In the genomic region with DNA sequence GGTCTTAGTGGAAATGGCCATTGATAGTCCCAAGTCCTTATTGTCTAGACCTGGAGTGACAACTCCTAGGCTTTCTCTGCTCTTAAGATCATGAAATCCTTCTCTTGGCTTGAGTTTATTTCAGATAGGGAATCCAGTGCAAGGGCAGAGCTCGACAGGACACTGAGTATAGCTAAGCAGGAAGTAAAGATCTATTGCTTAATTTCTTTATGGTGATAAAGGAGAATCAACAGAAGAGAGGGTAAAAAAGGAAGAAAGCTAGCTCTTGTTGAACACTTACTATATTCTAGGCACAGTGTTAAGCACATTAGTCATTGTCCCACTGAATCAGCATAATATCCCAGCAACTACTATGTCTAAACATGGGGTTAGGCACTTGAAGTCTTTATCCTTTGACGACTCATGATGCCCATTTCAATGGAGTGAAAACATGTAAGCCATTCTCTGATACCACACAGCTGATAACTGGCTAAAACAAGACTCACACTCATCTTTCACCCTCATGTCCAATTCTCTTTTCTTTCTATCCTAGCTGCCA, we compare ENCODE assay signal across 14 cellular contexts.
DNase-seq lines count a peak whose midpoint lies in the region; TF ChIP-seq lines count a peak whose summit lies in the region.
"Had no signal": no experiment of that assay in that cellular context is flagged by ENCODE, and none has a peak within 500 bp of the region (broad histone marks: within the 10 kb centered on the region; RNA-seq: fewer than 3 reads in every experiment).

No MANE protein-coding gene starts in this region.

- no peaks in the 10 kb centered on the region for H3K4me1 Mint-ChIP-seq in osteocyte (ENCODE audit: unreplicated experiment)

- H3K9me3 ChIP-seq in esophagus muscularis mucosa = no peaks in the 10 kb centered on the region

- no peak for TF ChIP-seq POLR2A in esophagus muscularis mucosa (IDR thresholded peaks at IDR 0.05; ENCODE audit: low read depth)

- intact Hi-C loops in esophagus muscularis mucosa (cut with DNase I) = no loop called here

- no peaks in the 10 kb centered on the region for H3K4me1 ChIP-seq in esophagus muscularis mucosa

- no peak overlapping the region for H3K27ac ChIP-seq in esophagus muscularis mucosa (replicated peaks in 1 of 4)

- H3K4me3 ChIP-seq in esophagus muscularis mucosa = no peak overlapping the region

- H3K36me3 ChIP-seq in esophagus muscularis mucosa = no peaks in the 10 kb centered on the region

- H3K36me3 Mint-ChIP-seq in osteocyte (ENCODE audit: unreplicated experiment) = no peaks in the 10 kb centered on the region

- H3K27me3 ChIP-seq in esophagus muscularis mucosa = no peaks in the 10 kb centered on the region

- TF ChIP-seq EP300 in esophagus muscularis mucosa (IDR thresholded peaks at IDR 0.05) = no peak

- H3K9me3 Mint-ChIP-seq in osteocyte (ENCODE audit: unreplicated experiment) = peaks cover 9% of the 10 kb centered on the region

- TF ChIP-seq CTCF in esophagus muscularis mucosa (IDR thresholded peaks at IDR 0.05) = no peak
- TF ChIP-seq CTCF in osteocyte (IDR thresholded peaks at IDR 0.05) = no peak

- no peak overlapping the region for H3K27ac Mint-ChIP-seq in osteocyte (ENCODE audit: unreplicated experiment)

- H3K27me3 Mint-ChIP-seq in osteocyte (ENCODE audit: unreplicated experiment) = no peaks in the 10 kb centered on the region

- WGBS in esophagus muscularis mucosa = 88% methylated on average over 2 of the region's 2 CpGs

- H3K4me3 Mint-ChIP-seq in osteocyte (ENCODE audit: unreplicated experiment) = no peak overlapping the region

- DNase-seq in Kasumi-1 (lab: John Stamatoyannopoulos, UW) (peak; percentile 7 to 24), SKM-1 (lab: John Stamatoyannopoulos, UW; ENCODE audit: unreplicated experiment) (peak; percentile 44), esophagus muscularis mucosa (ENCODE audit: extremely low spot score) (peak; percentile 39), renal cortical epithelial cell (ENCODE audit: low read depth) (peak; percentile 37), NCI-H1092 (lab: John Stamatoyannopoulos, UW) (no peak), COLO668 (lab: John Stamatoyannopoulos, UW; ENCODE audit: unreplicated experiment) (no peak), osteocyte (ENCODE audit: extremely low spot score, unreplicated experiment) (no peak), kidney glomerular epithelial cell (lab: John Stamatoyannopoulos, UW) (no peak)
- DNase-seq: C1 segment of cervical spinal cord, KG1, NCI-H1417, NCI-H1930, NCI-H2171 treated with DMSO at 0.1 percent for 48 hours, NCI-H82 had no signal

Comparison
In these comparisons a context has a peak if more than half of its experiments do, and no peak if none do; other contexts are left out.
1. DNase-seq: peak in Kasumi-1 (2 of 2), SKM-1 (single experiment), esophagus muscularis mucosa (single experiment) and renal cortical epithelial cell (single experiment); none in NCI-H1092 (single experiment), COLO668 (single experiment), osteocyte (single experiment) and kidney glomerular epithelial cell (single experiment).